12 cellular contexts compared by ENCODE assay signal in the genomic region with DNA sequence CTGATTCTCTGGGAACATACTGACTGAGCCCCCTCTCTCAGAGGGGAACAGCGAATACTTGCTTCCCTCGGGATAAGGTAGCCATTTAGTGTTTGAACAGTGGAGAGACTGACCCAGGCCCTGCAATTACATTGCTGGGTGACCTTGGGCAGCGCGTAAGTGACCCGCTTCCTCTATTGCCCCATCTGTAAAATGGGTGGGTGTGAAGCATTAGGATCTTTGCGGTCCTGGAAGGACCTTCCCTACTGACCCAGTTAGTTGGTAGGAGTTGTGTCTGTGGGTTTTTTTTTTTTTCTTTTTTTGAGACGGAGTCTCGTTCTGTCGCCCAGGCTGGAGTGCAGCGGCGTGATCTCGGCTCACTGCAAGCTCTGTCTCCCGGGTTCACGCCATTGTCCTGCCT. TPM values are rescaled to one million over a fixed set of nuclear protein-coding genes. Genes with fewer than 3 reads are reported as not detected.
DNase-seq lines count a peak whose midpoint lies in the region; ATAC-seq and TF ChIP-seq lines count a peak whose summit lies in the region.
"Had no signal": no experiment of that assay in that cellular context is flagged by ENCODE, and none has a peak within 500 bp of the region (broad histone marks: within the 10 kb centered on the region; RNA-seq: fewer than 3 reads in every experiment).

No MANE protein-coding gene starts in this region.

- H3K27ac ChIP-seq in mammary epithelial cell (ENCODE audit: insufficient read depth, low read depth, low read length) = no peak overlapping the region

- H3K27ac Mint-ChIP-seq in MCF 10A (ENCODE audit: low read depth, unreplicated experiment) (no peak overlapping the region), WTC11 (peak overlapping the region; percentile 83), type B pancreatic cell (no peak overlapping the region)

- peaks cover 15% of the 10 kb centered on the region for H3K4me1 ChIP-seq in mammary epithelial cell (ENCODE audit: insufficient read depth, low read length)

- no peak for ATAC-seq in WTC11

- intact Hi-C loops in MCF 10A (cut with micrococcal nuclease) (loop anchor here (1.0 kb wide), 1 partner anchor 17 kb away; no protein-coding TSS in a partner anchor), mammary epithelial cell (cut with micrococcal nuclease) (loop anchor here (2.0 kb wide), 1 partner anchor 18 kb away; a partner anchor contains a TSS)

- no peak for DNase-seq in MCF 10A (ENCODE audit: unreplicated experiment)
- no peak for DNase-seq in mammary epithelial cell
- no peak for DNase-seq in WTC11 (ENCODE audit: low spot score)
- DNase-seq in type B pancreatic cell (ENCODE audit: extremely low spot score, unreplicated experiment) = no peak
- DNase-seq in stimulated activated CD4-positive, alpha-beta T cell treated with anti-CD3 and anti-CD28 coated beads, Interleukin-12 subunit alpha, Interleukin-12 subunit beta, amount 100 ng/mL, for 4 hours = no peak
- no peak for DNase-seq in activated CD4-positive, CD25-positive, alpha-beta regulatory T cell treated with anti-CD3 and anti-CD28 coated beads, Interleukin-2, amount 50 U/mL, for 72 hours
- DNase-seq in HT-29 (ENCODE audit: low spot score) = no peak
- DNase-seq: AML-193, NCI-H2171, SW 1271 had no signal

- CTCF ChIA-PET in MCF 10A (lab: Yijun Ruan, JAX) = interaction anchor here (1.3 to 2.1 kb wide), 3 partner anchors 10 to 29 kb away, joined by 7 to 9 read pairs (median 8); a partner anchor contains a TSS
- CTCF ChIA-PET in mammary epithelial cell (lab: Charles Lee; ENCODE audit: low non-redundant PET) = no interaction called here
- CTCF ChIA-PET in WTC11 (lab: Charles Lee) = interaction anchor here (0.5 to 2.3 kb wide), 4 partner anchors 17 to 199 kb away, joined by 3 to 47 read pairs (median 8); a partner anchor contains a TSS

- POLR2A ChIA-PET in MCF 10A (lab: Yijun Ruan, JAX) = interaction anchor here (1.0 to 6.2 kb wide), 3 partner anchors 17 to 19 kb away, joined by 3 to 127 read pairs (median 4); a partner anchor contains a TSS
- POLR2A ChIA-PET in WTC11 (lab: Charles Lee) = no interaction called here

- H3K9ac ChIP-seq in mammary epithelial cell (ENCODE audit: insufficient read depth, low read length) = no peak overlapping the region

- H3K4me1 Mint-ChIP-seq in MCF 10A (ENCODE audit: insufficient read depth, unreplicated experiment) = peaks cover 9% of the 10 kb centered on the region
- peaks cover 7% of the 10 kb centered on the region for H3K4me1 Mint-ChIP-seq in WTC11
- peaks cover 8% of the 10 kb centered on the region for H3K4me1 Mint-ChIP-seq in type B pancreatic cell (ENCODE audit: unreplicated experiment)

- dilution Hi-C loops in mammary epithelial cell (cut with HindIII; ENCODE audit: low sequenced_read_pairs) = no loop called here

- TF ChIP-seq CTCF in MCF 10A (IDR thresholded peaks at IDR 0.05; ENCODE audit: unreplicated experiment) = no peak
- TF ChIP-seq CTCF in mammary epithelial cell (conservative IDR thresholded peaks at IDR 0.05 in 1 of 2, IDR thresholded peaks at IDR 0.05 in 1 of 2; ENCODE audit: extremely low read depth in 1 of 2, insufficient read depth in 1 of 2, low read depth in 1 of 2, low read length in 2 of 2) = no peak
- TF ChIP-seq CTCF in WTC11 (IDR thresholded peaks at IDR 0.05) = no peak
- no peak for TF ChIP-seq CTCF in type B pancreatic cell (conservative IDR thresholded peaks at IDR 0.05)

- H3K9me3 ChIP-seq in mammary epithelial cell (replicated peaks; ENCODE audit: insufficient read depth, low read length) (no peaks in the 10 kb centered on the region), iPS-18c (ENCODE audit: control insufficient read depth, insufficient read depth, low read length) (no peaks in the 10 kb centered on the region)
- H3K9me3 ChIP-seq: gastroesophageal sphincter had no signal

- WGBS in mammary epithelial cell (ENCODE audit: low coverage, missing lambda C conversion rate) = 95% methylated on average over 6 of the region's 14 CpGs

- H3K4me3 ChIP-seq in mammary epithelial cell (replicated peaks in 1 of 3; ENCODE audit: insufficient read depth in 1 of 3, low read depth in 2 of 3, low read length in 3 of 3) = no peak overlapping the region
- 0 out of 2 replicates have a peak overlapping the region, but pooled peaks have one; percentile 9 for H3K4me3 ChIP-seq in iPS-18c (ENCODE audit: insufficient read depth, low read depth, low read length)

- BruUV-seq in MCF 10A (replicated peaks; lab: Mats Ljungman, UMichigan) (no TSS peak), mammary epithelial cell (replicated peaks; lab: Mats Ljungman, UMichigan) (no TSS peak)

- H2AFZ ChIP-seq in mammary epithelial cell (ENCODE audit: low read depth, low read length) = no peak overlapping the region

- H3K4me3 Mint-ChIP-seq in MCF 10A (ENCODE audit: unreplicated experiment) (peak overlapping the region; percentile 91), WTC11 (peak overlapping the region; percentile 86), type B pancreatic cell (peak overlapping the region; percentile 54)

- in situ Hi-C loops in mammary epithelial cell (cut with MboI; ENCODE audit: low sequenced_read_pairs in 2 of 2) = no loop called here

- H3K36me3 Mint-ChIP-seq in MCF 10A (ENCODE audit: insufficient read depth, unreplicated experiment) (no peaks in the 10 kb centered on the region), WTC11 (no peaks in the 10 kb centered on the region), type B pancreatic cell (no peaks in the 10 kb centered on the region)

- H3K27me3 Mint-ChIP-seq in MCF 10A (ENCODE audit: insufficient read depth, unreplicated experiment) = no peaks in the 10 kb centered on the region
- H3K27me3 Mint-ChIP-seq in WTC11 (ENCODE audit: low read depth) = peaks cover 16% of the 10 kb centered on the region
- no peaks in the 10 kb centered on the region for H3K27me3 Mint-ChIP-seq in type B pancreatic cell

- no peaks in the 10 kb centered on the region for H4K20me1 ChIP-seq in mammary epithelial cell (ENCODE audit: insufficient read depth, low read length)

- H3K4me2 ChIP-seq in mammary epithelial cell (ENCODE audit: insufficient read depth, low read depth, low read length) = no peak overlapping the region

- H3K79me2 ChIP-seq in mammary epithelial cell (ENCODE audit: insufficient read depth, low read length) = peaks cover 28% of the 10 kb centered on the region

- H3K9me3 Mint-ChIP-seq in MCF 10A (ENCODE audit: unreplicated experiment) (no peaks in the 10 kb centered on the region), WTC11 (no peaks in the 10 kb centered on the region), type B pancreatic cell (no peaks in the 10 kb centered on the region)

- no peaks in the 10 kb centered on the region for H3K27me3 ChIP-seq in mammary epithelial cell (ENCODE audit: insufficient read depth, low read length)
- H3K27me3 ChIP-seq: gastroesophageal sphincter had no signal

- no peaks in the 10 kb centered on the region for H3K36me3 ChIP-seq in mammary epithelial cell (ENCODE audit: insufficient read depth, low read length)
- H3K36me3 ChIP-seq: gastroesophageal sphincter had no signal

TF ChIP-seq in WTC11, 78 proteins besides CTCF, POLR2A, EP300 and RAD21:
- TF ChIP-seq, protein P1, sequence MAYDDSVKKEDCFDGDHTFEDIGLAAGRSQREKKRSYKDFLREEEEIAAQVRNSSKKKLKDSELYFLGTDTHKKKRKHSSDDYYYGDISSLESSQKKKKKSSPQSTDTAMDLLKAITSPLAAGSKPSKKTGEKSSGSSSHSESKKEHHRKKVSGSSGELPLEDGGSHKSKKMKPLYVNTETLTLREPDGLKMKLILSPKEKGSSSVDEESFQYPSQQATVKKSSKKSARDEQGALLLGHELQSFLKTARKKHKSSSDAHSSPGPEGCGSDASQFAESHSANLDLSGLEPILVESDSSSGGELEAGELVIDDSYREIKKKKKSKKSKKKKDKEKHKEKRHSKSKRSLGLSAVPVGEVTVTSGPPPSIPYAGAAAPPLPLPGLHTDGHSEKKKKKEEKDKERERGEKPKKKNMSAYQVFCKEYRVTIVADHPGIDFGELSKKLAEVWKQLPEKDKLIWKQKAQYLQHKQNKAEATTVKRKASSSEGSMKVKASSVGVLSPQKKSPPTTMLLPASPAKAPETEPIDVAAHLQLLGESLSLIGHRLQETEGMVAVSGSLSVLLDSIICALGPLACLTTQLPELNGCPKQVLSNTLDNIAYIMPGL (CRISPR knock-in tag; IDR thresholded peaks at IDR 0.05) = no peak
- no peak for TF ChIP-seq SOX15 (CRISPR knock-in tag; IDR thresholded peaks at IDR 0.05)
- TF ChIP-seq JUN (CRISPR knock-in tag; IDR thresholded peaks at IDR 0.05) = no peak
- TF ChIP-seq, protein P2, sequence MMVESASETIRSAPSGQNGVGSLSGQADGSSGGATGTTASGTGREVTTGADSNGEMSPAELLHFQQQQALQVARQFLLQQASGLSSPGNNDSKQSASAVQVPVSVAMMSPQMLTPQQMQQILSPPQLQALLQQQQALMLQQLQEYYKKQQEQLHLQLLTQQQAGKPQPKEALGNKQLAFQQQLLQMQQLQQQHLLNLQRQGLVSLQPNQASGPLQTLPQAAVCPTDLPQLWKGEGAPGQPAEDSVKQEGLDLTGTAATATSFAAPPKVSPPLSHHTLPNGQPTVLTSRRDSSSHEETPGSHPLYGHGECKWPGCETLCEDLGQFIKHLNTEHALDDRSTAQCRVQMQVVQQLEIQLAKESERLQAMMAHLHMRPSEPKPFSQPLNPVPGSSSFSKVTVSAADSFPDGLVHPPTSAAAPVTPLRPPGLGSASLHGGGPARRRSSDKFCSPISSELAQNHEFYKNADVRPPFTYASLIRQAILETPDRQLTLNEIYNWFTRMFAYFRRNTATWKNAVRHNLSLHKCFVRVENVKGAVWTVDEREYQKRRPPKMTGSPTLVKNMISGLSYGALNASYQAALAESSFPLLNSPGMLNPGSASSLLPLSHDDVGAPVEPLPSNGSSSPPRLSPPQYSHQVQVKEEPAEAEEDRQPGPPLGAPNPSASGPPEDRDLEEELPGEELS (CRISPR knock-in tag; IDR thresholded peaks at IDR 0.05) = no peak

RNA-seq across cellular contexts. Expression of a gene that starts 1.2 kb away (rescaled TPM):
- total RNA-seq in MCF 10A (2022) (113 and 116 TPM in 2 replicates), mammary epithelial cell (10 to 100 TPM; 43.0 to 76.3 TPM), WTC11 (2021) (20.4 to 28.0 TPM (median 24.0 TPM) in 3 replicates), type B pancreatic cell (ENCODE audit: low replicate concordance) (45.9 and 52.6 TPM in 2 replicates)
- 33.9 TPM for polyA plus RNA-seq in mammary epithelial cell
- 33.5 TPM for polyA minus RNA-seq in mammary epithelial cell
- total RNA-seq in HT-29 (2014; rRNA removed; shearing (Covaris generic)) = 47.6 and 62.4 TPM in 2 replicates

RNA-seq across cellular contexts. Expression of a gene that starts 18.0 kb away (rescaled TPM):
- total RNA-seq in MCF 10A (2022) = 30.3 and 32.4 TPM in 2 replicates
- 10 to 100 TPM; 31.3 to 32.9 TPM for total RNA-seq in mammary epithelial cell
- polyA plus RNA-seq in mammary epithelial cell = 8.0 TPM
- polyA minus RNA-seq in mammary epithelial cell = 48.6 TPM
- 42.9 to 52.2 TPM (median 43.5 TPM) in 3 replicates for total RNA-seq in WTC11 (2021)
- 42.3 and 43.1 TPM in 2 replicates for total RNA-seq in type B pancreatic cell (ENCODE audit: low replicate concordance)
- total RNA-seq in HT-29 (2014; rRNA removed; shearing (Covaris generic)) = 10.7 and 13.6 TPM in 2 replicates

RNA-seq across cellular contexts. Expression of a gene that starts 53.8 kb away (rescaled TPM):
- 2.6 and 3.0 TPM in 2 replicates for total RNA-seq in MCF 10A (2022)
- 1 to 10 TPM; 1.7 to 4.1 TPM for total RNA-seq in mammary epithelial cell
- 3.3 TPM for polyA plus RNA-seq in mammary epithelial cell
- polyA minus RNA-seq in mammary epithelial cell = 5.7 TPM
- 1.1 to 1.4 TPM (median 1.2 TPM) in 3 replicates for total RNA-seq in WTC11 (2021)
- 1.00 and 1.4 TPM in 2 replicates for total RNA-seq in type B pancreatic cell (ENCODE audit: low replicate concordance)
- 2.0 and 2.9 TPM in 2 replicates for total RNA-seq in HT-29 (2014; rRNA removed; shearing (Covaris generic))
